12 cellular contexts compared by ENCODE assay signal in genomic region chr20:11350126-11351005, GRCh38.
A peak's percentile ranks its signal among the peaks of the same experiment; 100 is the strongest.
DNase-seq lines count a peak whose midpoint lies in the region; ATAC-seq, FAIRE-seq and TF ChIP-seq lines count a peak whose summit lies in the region.
"Had no signal": no experiment of that assay in that cellular context is flagged by ENCODE, and none has a peak within 500 bp of the region (broad histone marks: within the 10 kb centered on the region; RNA-seq: fewer than 3 reads in every experiment).

No MANE protein-coding gene starts in this region.

- H3K9me3 Mint-ChIP-seq in activated naive CD4-positive, alpha-beta T cell treated with anti-CD3 and anti-CD28 coated beads, Interleukin-2, amount 10 ng/mL, durations not matched to agents 7 days and 5 days: peaks cover 7% of the 10 kb centered on the region

- H4K20me1 ChIP-seq in mammary epithelial cell (ENCODE audit: insufficient read depth, low read length) (no peaks in the 10 kb centered on the region), keratinocyte (ENCODE audit: control insufficient read depth, extremely low read depth, insufficient read depth, low read length) (no peaks in the 10 kb centered on the region)

- no peaks in the 10 kb centered on the region for H3K36me3 Mint-ChIP-seq in activated naive CD4-positive, alpha-beta T cell treated with anti-CD3 and anti-CD28 coated beads, Interleukin-2, amount 10 ng/mL, durations not matched to agents 7 days and 5 days
- H3K36me3 Mint-ChIP-seq: activated naive CD8-positive, alpha-beta T cell; CD4-positive, CD25-positive, alpha-beta regulatory T cell had no signal

- peak overlapping the region; percentile 67 for H3K4me2 ChIP-seq in mammary epithelial cell (ENCODE audit: insufficient read depth, low read depth, low read length)
- peak overlapping the region; percentile 70 for H3K4me2 ChIP-seq in keratinocyte (ENCODE audit: control insufficient read depth, extremely low read depth, insufficient read depth, low read depth, low read length)

- TF ChIP-seq EP300 in Ishikawa (IDR thresholded peaks at IDR 0.05; ENCODE audit: borderline replicate concordance): no peak

- no peaks in the 10 kb centered on the region for H3K27me3 Mint-ChIP-seq in activated naive CD4-positive, alpha-beta T cell treated with anti-CD3 and anti-CD28 coated beads, Interleukin-2, amount 10 ng/mL, durations not matched to agents 7 days and 5 days
- H3K27me3 Mint-ChIP-seq: activated naive CD8-positive, alpha-beta T cell; CD4-positive, CD25-positive, alpha-beta regulatory T cell had no signal

- H3K27ac Mint-ChIP-seq in activated naive CD4-positive, alpha-beta T cell treated with anti-CD3 and anti-CD28 coated beads, Interleukin-2, amount 10 ng/mL, durations not matched to agents 7 days and 5 days: no peak overlapping the region
- H3K27ac Mint-ChIP-seq: activated naive CD8-positive, alpha-beta T cell; CD4-positive, CD25-positive, alpha-beta regulatory T cell had no signal

- POLR2A ChIA-PET in AG04450 (lab: Yijun Ruan, JAX): interaction anchor here (0.5 to 0.6 kb wide), 3 partner anchors 259 to 679 kb away, joined by 3 to 4 read pairs (median 4); no protein-coding TSS in a partner anchor

- H3K4me3 ChIP-seq in AG04450 (ENCODE audit: low read depth, low read length) (no peak overlapping the region), mammary epithelial cell (replicated peaks in 1 of 3; ENCODE audit: insufficient read depth in 1 of 3, low read depth in 2 of 3, low read length in 3 of 3) (no peak overlapping the region), keratinocyte (ENCODE audit: control insufficient read depth in 2 of 3, extremely low read depth in 1 of 3, insufficient read depth in 2 of 3, low read depth in 1 of 3, low read length in 3 of 3) (no peak overlapping the region)

- no peak overlapping the region for H3K9ac ChIP-seq in mammary epithelial cell (ENCODE audit: insufficient read depth, low read length)
- H3K9ac ChIP-seq in keratinocyte (ENCODE audit: control insufficient read depth, extremely low read depth, insufficient read depth, low read length): peak overlapping the region; percentile 37

- H3K4me3 Mint-ChIP-seq in activated naive CD4-positive, alpha-beta T cell treated with anti-CD3 and anti-CD28 coated beads, Interleukin-2, amount 10 ng/mL, durations not matched to agents 7 days and 5 days: no peak overlapping the region
- H3K4me3 Mint-ChIP-seq: activated naive CD8-positive, alpha-beta T cell; CD4-positive, CD25-positive, alpha-beta regulatory T cell had no signal

- in situ Hi-C loops in mammary epithelial cell (cut with MboI; ENCODE audit: low sequenced_read_pairs in 2 of 2): no loop called here

- intact Hi-C loops in mammary epithelial cell (cut with micrococcal nuclease): loop anchor here (1.0 to 5.0 kb wide), 7 partner anchors 76 to 797 kb away; no protein-coding TSS in a partner anchor

- DNase-seq in AG04450 (ENCODE audit: low read depth, low spot score) (peak; percentile 48), mammary epithelial cell (peak; percentile 98), keratinocyte (ENCODE audit: low read depth, low spot score) (peak; percentile 89)
- no peak for DNase-seq in activated naive CD4-positive, alpha-beta T cell treated with anti-CD3 and anti-CD28 coated beads, Interleukin-2, amount 10 ng/mL, durations not matched to agents 7 days and 5 days
- DNase-seq: CD4-positive, CD25-positive, alpha-beta regulatory T cell; NCI-H446 had no signal

- no TSS peak for BruUV-seq in mammary epithelial cell (replicated peaks; lab: Mats Ljungman, UMichigan)

- H3K4me1 ChIP-seq in mammary epithelial cell (ENCODE audit: insufficient read depth, low read length) (peaks cover 25% of the 10 kb centered on the region), keratinocyte (ENCODE audit: control insufficient read depth, extremely low read depth, insufficient read depth, low read length) (peaks cover 16% of the 10 kb centered on the region)

- CTCF ChIA-PET in AG04450 (lab: Charles Lee): interaction anchor here (0.9 to 1.0 kb wide), 3 partner anchors 24 to 798 kb away, joined by 3 to 5 read pairs (median 4); no protein-coding TSS in a partner anchor
- CTCF ChIA-PET in mammary epithelial cell (lab: Charles Lee; ENCODE audit: low non-redundant PET): interaction anchor here (0.5 to 0.7 kb wide), 3 partner anchors 16 to 679 kb away, joined by 3 to 8 read pairs (median 3); no protein-coding TSS in a partner anchor
- CTCF ChIA-PET in activated naive CD4-positive, alpha-beta T cell treated with anti-CD3 and anti-CD28 coated beads, Interleukin-2, amount 10 ng/mL, durations not matched to agents 7 days and 5 days (lab: Charles Lee): no interaction called here

- H3K79me2 ChIP-seq in mammary epithelial cell (ENCODE audit: insufficient read depth, low read length) (no peaks in the 10 kb centered on the region), keratinocyte (ENCODE audit: control insufficient read depth, insufficient read depth, low read length) (no peaks in the 10 kb centered on the region)

- ATAC-seq in GM21576 (IDR thresholded peaks at IDR 0.05; ENCODE audit: unreplicated experiment): no peak
- no peak for ATAC-seq in HG02642 (IDR thresholded peaks at IDR 0.05; ENCODE audit: poor library complexity, unreplicated experiment)
- no peak for ATAC-seq in HG02678 (IDR thresholded peaks at IDR 0.05; ENCODE audit: unreplicated experiment)

- H3K9me3 ChIP-seq in AG04450 (ENCODE audit: control insufficient read depth, insufficient read depth, low read length) (no peaks in the 10 kb centered on the region), mammary epithelial cell (replicated peaks; ENCODE audit: insufficient read depth, low read length) (peaks cover 4% of the 10 kb centered on the region), keratinocyte (ENCODE audit: control insufficient read depth, low read depth, low read length) (no peaks in the 10 kb centered on the region)

- no peaks in the 10 kb centered on the region for H3K27me3 ChIP-seq in AG04450 (ENCODE audit: control insufficient read depth, insufficient read depth, low read length)
- H3K27me3 ChIP-seq in mammary epithelial cell (ENCODE audit: insufficient read depth, low read length): no peaks in the 10 kb centered on the region
- H3K27me3 ChIP-seq in keratinocyte (ENCODE audit: control insufficient read depth, extremely low read depth, insufficient read depth, low read length): no peaks in the 10 kb centered on the region

- H3K36me3 ChIP-seq in mammary epithelial cell (ENCODE audit: insufficient read depth, low read length) (no peaks in the 10 kb centered on the region), keratinocyte (ENCODE audit: control insufficient read depth in 2 of 2, extremely low read depth in 1 of 2, insufficient read depth in 2 of 2, low read length in 2 of 2) (no peaks in the 10 kb centered on the region)

- H2AFZ ChIP-seq in mammary epithelial cell (ENCODE audit: low read depth, low read length) (peak overlapping the region; percentile 66), keratinocyte (ENCODE audit: control insufficient read depth, low read length) (peak overlapping the region; percentile 25)

- no peaks in the 10 kb centered on the region for H3K4me1 Mint-ChIP-seq in activated naive CD4-positive, alpha-beta T cell treated with anti-CD3 and anti-CD28 coated beads, Interleukin-2, amount 10 ng/mL, durations not matched to agents 7 days and 5 days
- H3K4me1 Mint-ChIP-seq: CD4-positive, CD25-positive, alpha-beta regulatory T cell had no signal

- H3K27ac ChIP-seq in AG04450 (ENCODE audit: low read depth, low read length) (no peak overlapping the region), mammary epithelial cell (ENCODE audit: insufficient read depth, low read depth, low read length) (peak overlapping the region; percentile 59), keratinocyte (ENCODE audit: control insufficient read depth, insufficient read depth, low read length) (peak overlapping the region; percentile 63)

- no peaks in the 10 kb centered on the region for H3K9me1 ChIP-seq in keratinocyte (ENCODE audit: control insufficient read depth, extremely low read depth, insufficient read depth, low read length)

- peak; percentile 99 for FAIRE-seq in keratinocyte (lab: Jason Lieb, UNC)
- FAIRE-seq: endothelial cell of umbilical vein had no signal

- dilution Hi-C loops in mammary epithelial cell (cut with HindIII; ENCODE audit: low sequenced_read_pairs): no loop called here
- dilution Hi-C loops in keratinocyte (cut with MboI; ENCODE audit: extremely low pct_ligation_motif_present, low sequenced_read_pairs): no loop called here

- WGBS in mammary epithelial cell (ENCODE audit: low coverage, missing lambda C conversion rate): 13% methylated on average over 6 of the region's 7 CpGs

- TF ChIP-seq CTCF in AG04450 (IDR thresholded peaks at IDR 0.05; ENCODE audit: low read depth, low read length): peak; percentile 41
- TF ChIP-seq CTCF in mammary epithelial cell (conservative IDR thresholded peaks at IDR 0.05 in 1 of 2, IDR thresholded peaks at IDR 0.05 in 1 of 2; ENCODE audit: extremely low read depth in 1 of 2, insufficient read depth in 1 of 2, low read depth in 1 of 2, low read length in 2 of 2): peak; percentile 28 to 59
- peak in 1 of 3 experiments; percentile 38 for TF ChIP-seq CTCF in keratinocyte (optimal IDR thresholded peaks at IDR 0.05 in 1 of 3, IDR thresholded peaks at IDR 0.05 in 1 of 3, conservative IDR thresholded peaks at IDR 0.05 in 1 of 3; ENCODE audit: extremely low read depth in 1 of 3, insufficient read depth in 2 of 3, low read length in 3 of 3)

- TF ChIP-seq RAD21 in Ishikawa (IDR thresholded peaks at IDR 0.05; ENCODE audit: low read depth): no peak

TF ChIP-seq in Ishikawa, 13 proteins besides CTCF, POLR2A, EP300 and RAD21:
- TF ChIP-seq, protein P1, sequence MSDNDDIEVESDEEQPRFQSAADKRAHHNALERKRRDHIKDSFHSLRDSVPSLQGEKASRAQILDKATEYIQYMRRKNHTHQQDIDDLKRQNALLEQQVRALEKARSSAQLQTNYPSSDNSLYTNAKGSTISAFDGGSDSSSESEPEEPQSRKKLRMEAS (IDR thresholded peaks at IDR 0.05): no peak
- TF ChIP-seq CEBPB (IDR thresholded peaks at IDR 0.05): peak; percentile 92
